ENCODE assay signal across 1 cellular context in genomic region chr6:55669133-55669532, GRCh38.
TF ChIP-seq lines count a peak whose summit lies in the region.

No MANE protein-coding gene starts in this region.

TF ChIP-seq in H1, 55 proteins besides CTCF, POLR2A, EP300 and RAD21:
- no peak for TF ChIP-seq BACH1 (IDR thresholded peaks at IDR 0.05; ENCODE audit: low read length)
- TF ChIP-seq FOSL1 (IDR thresholded peaks at IDR 0.05; ENCODE audit: insufficient read depth, low read depth, low read length): no peak
- no peak for TF ChIP-seq KDM1A (IDR thresholded peaks at IDR 0.05; ENCODE audit: borderline replicate concordance, low read length)
- TF ChIP-seq RFX5 (IDR thresholded peaks at IDR 0.05; ENCODE audit: borderline replicate concordance, low read depth, low read length): no peak
- TF ChIP-seq SP4 (IDR thresholded peaks at IDR 0.05; ENCODE audit: low read length): no peak
- no peak for TF ChIP-seq ASH2L (IDR thresholded peaks at IDR 0.05; ENCODE audit: low read length)
- TF ChIP-seq POU5F1 (IDR thresholded peaks at IDR 0.05; ENCODE audit: low read depth, low read length): no peak
- TF ChIP-seq SIN3A (conservative IDR thresholded peaks at IDR 0.05 in 1 of 2, IDR thresholded peaks at IDR 0.05 in 1 of 2; ENCODE audit: low read depth in 1 of 2, low read length in 2 of 2): no peak
- TF ChIP-seq SP1 (IDR thresholded peaks at IDR 0.05; ENCODE audit: low read depth, low read length): no peak
- TF ChIP-seq SAP30 (IDR thresholded peaks at IDR 0.05; ENCODE audit: insufficient read depth, insufficient replicate concordance, low read length): no peak
- TF ChIP-seq CBX8 (IDR thresholded peaks at IDR 0.05; ENCODE audit: borderline replicate concordance, low read depth, low read length): no peak
- no peak for TF ChIP-seq E2F6 (IDR thresholded peaks at IDR 0.05)
- TF ChIP-seq JUN (IDR thresholded peaks at IDR 0.05; ENCODE audit: low read depth, low read length): no peak
- no peak for TF ChIP-seq SRF (IDR thresholded peaks at IDR 0.05; ENCODE audit: low read depth, low read length)
- TF ChIP-seq CTBP2 (IDR thresholded peaks at IDR 0.05; ENCODE audit: borderline replicate concordance, insufficient read depth, insufficient read length, low read length): no peak
- TF ChIP-seq BRCA1 (IDR thresholded peaks at IDR 0.05; ENCODE audit: low read depth, low read length): no peak
